In the genomic region with DNA sequence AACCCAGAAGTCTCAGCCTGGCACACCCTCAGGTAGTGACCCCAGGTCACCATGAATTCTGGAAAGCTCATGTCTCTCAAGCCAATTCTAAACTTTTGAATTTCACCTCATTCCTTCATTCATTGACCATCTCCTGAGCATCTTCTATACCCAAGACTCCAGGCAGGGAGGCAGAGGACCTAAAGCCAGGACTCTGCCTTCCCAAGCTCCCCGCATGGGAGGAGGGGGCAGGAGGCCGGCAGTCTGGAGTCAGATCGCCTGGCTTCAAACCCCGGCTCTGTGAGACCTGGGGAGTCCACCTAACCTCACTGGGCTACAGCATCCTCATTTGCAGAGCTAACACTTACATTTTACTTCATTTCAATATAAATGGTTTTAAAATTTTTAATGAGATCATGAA, we compare ENCODE assay signal across 31 cellular contexts.
"Had no signal": no experiment of that assay in that cellular context is flagged by ENCODE, and none has a peak within 500 bp of the region (broad histone marks: within the 10 kb centered on the region; RNA-seq: fewer than 3 reads in every experiment).

No MANE protein-coding gene starts in this region.

- H3K27me3 Mint-ChIP-seq: activated CD4-positive, alpha-beta memory T cell treated with anti-CD3 and anti-CD28 coated beads, Interleukin-2, amount 10 ng/mL, durations not matched to agents 7 days and 5 days; activated CD4-positive, alpha-beta T cell treated with anti-CD3 and anti-CD28 coated beads, Interleukin-2, amount 10 ng/mL, durations not matched to agents 24 days and 14 days; activated T-cell treated with anti-CD3 and anti-CD28 coated beads, Interleukin-2, amount 50 U/mL, for 24 hours; natural killer cell treated with Interleukin-12 subunit alpha and Interleukin-12 subunit beta and Interleukin-15 and Interleukin-18, amount 100 ng/mL, for 72 hours had no signal

- H3K27ac Mint-ChIP-seq: activated CD4-positive, alpha-beta memory T cell treated with anti-CD3 and anti-CD28 coated beads, Interleukin-2, amount 10 ng/mL, durations not matched to agents 7 days and 5 days; activated CD4-positive, alpha-beta T cell treated with anti-CD3 and anti-CD28 coated beads, Interleukin-2, amount 10 ng/mL, durations not matched to agents 24 days and 14 days; activated naive CD4-positive, alpha-beta T cell treated with anti-CD3 and anti-CD28 coated beads, Interleukin-2, amount 50 U/mL, for 72 hours; activated T-cell treated with anti-CD3 and anti-CD28 coated beads, Interleukin-2, amount 50 U/mL, for 24 hours; natural killer cell treated with Interleukin-12 subunit alpha and Interleukin-12 subunit beta and Interleukin-15 and Interleukin-18, amount 100 ng/mL, for 72 hours; T-helper 1 cell treated with Interleukin-12 subunit alpha and Interleukin-12 subunit beta and Interleukin-4 antibody, amounts not matched to agents 30 μg/mL and 1 μg/mL, for 36 hours had no signal

- ATAC-seq: activated naive CD4-positive, alpha-beta T cell treated with anti-CD3 and anti-CD28 coated beads, Interleukin-2, amount 50 U/mL, for 72 hours; body of pancreas; heart right ventricle; left lung; mucosa of descending colon; natural killer cell treated with Interleukin-12 subunit alpha and Interleukin-12 subunit beta and Interleukin-15 and Interleukin-18, amount 100 ng/mL, for 72 hours had no signal

- H3K9me3 Mint-ChIP-seq: activated CD4-positive, alpha-beta memory T cell treated with anti-CD3 and anti-CD28 coated beads, Interleukin-2, amount 10 ng/mL, durations not matched to agents 7 days and 5 days; activated CD4-positive, alpha-beta T cell treated with anti-CD3 and anti-CD28 coated beads, Interleukin-2, amount 10 ng/mL, durations not matched to agents 24 days and 14 days; activated naive CD4-positive, alpha-beta T cell treated with anti-CD3 and anti-CD28 coated beads, Interleukin-2, amount 50 U/mL, for 72 hours; activated T-cell treated with anti-CD3 and anti-CD28 coated beads, Interleukin-2, amount 50 U/mL, for 24 hours; natural killer cell treated with Interleukin-12 subunit alpha and Interleukin-12 subunit beta and Interleukin-15 and Interleukin-18, amount 100 ng/mL, for 72 hours; T-helper 1 cell treated with Interleukin-12 subunit alpha and Interleukin-12 subunit beta and Interleukin-4 antibody, amounts not matched to agents 30 μg/mL and 1 μg/mL, for 36 hours had no signal

- H3K4me3 Mint-ChIP-seq: activated CD4-positive, alpha-beta memory T cell treated with anti-CD3 and anti-CD28 coated beads, Interleukin-2, amount 10 ng/mL, durations not matched to agents 7 days and 5 days; activated CD4-positive, alpha-beta T cell treated with anti-CD3 and anti-CD28 coated beads, Interleukin-2, amount 10 ng/mL, durations not matched to agents 24 days and 14 days; activated T-cell treated with anti-CD3 and anti-CD28 coated beads, Interleukin-2, amount 50 U/mL, for 24 hours; natural killer cell treated with Interleukin-12 subunit alpha and Interleukin-12 subunit beta and Interleukin-15 and Interleukin-18, amount 100 ng/mL, for 72 hours; T-helper 1 cell treated with Interleukin-12 subunit alpha and Interleukin-12 subunit beta and Interleukin-4 antibody, amounts not matched to agents 30 μg/mL and 1 μg/mL, for 36 hours had no signal

- H3K36me3 Mint-ChIP-seq: activated naive CD4-positive, alpha-beta T cell treated with anti-CD3 and anti-CD28 coated beads, Interleukin-2, amount 50 U/mL, for 72 hours; natural killer cell treated with Interleukin-12 subunit alpha and Interleukin-12 subunit beta and Interleukin-15 and Interleukin-18, amount 100 ng/mL, for 72 hours had no signal

- DNase-seq: activated CD4-positive, alpha-beta memory T cell treated with anti-CD3 and anti-CD28 coated beads, Interleukin-2, amount 10 ng/mL, durations not matched to agents 7 days and 5 days; activated CD4-positive, alpha-beta T cell treated with anti-CD3 and anti-CD28 coated beads, Interleukin-2, amount 10 ng/mL, durations not matched to agents 24 days and 14 days; activated CD8-positive, alpha-beta memory T cell treated with anti-CD3 and anti-CD28 coated beads, Interleukin-2, amount 50 U/mL, for 48 hours; activated naive CD4-positive, alpha-beta T cell; activated T-cell treated with anti-CD3 and anti-CD28 coated beads, Interleukin-2, amount 50 U/mL, for 24 hours; adrenal gland; body of pancreas; cerebellar nuclear complex; dermis blood vessel endothelial cell; effector CD8-positive, alpha-beta T cell; esophagus squamous epithelium; foreskin melanocyte; heart right ventricle; kidney glomerular epithelial cell; mesendoderm; retina; stimulated activated naive CD4-positive, alpha-beta T cell treated with Interleukin-2 at 50 U/mL for 16 hours; T1000; WERI-Rb-1 had no signal

- H3K27ac ChIP-seq: adrenal gland, body of pancreas, epithelial cell of prostate, heart right ventricle, left lung, neutrophil, ovary, SK-N-MC, tibial nerve, WERI-Rb-1 had no signal

- H3K4me3 ChIP-seq: adrenal gland, body of pancreas, esophagus squamous epithelium, heart right ventricle, left lung, lung, mucosa of descending colon, ovary, prostate gland, SK-N-MC, tibial nerve had no signal
